ENCODE assay signal across 21 cellular contexts in the genomic region with DNA sequence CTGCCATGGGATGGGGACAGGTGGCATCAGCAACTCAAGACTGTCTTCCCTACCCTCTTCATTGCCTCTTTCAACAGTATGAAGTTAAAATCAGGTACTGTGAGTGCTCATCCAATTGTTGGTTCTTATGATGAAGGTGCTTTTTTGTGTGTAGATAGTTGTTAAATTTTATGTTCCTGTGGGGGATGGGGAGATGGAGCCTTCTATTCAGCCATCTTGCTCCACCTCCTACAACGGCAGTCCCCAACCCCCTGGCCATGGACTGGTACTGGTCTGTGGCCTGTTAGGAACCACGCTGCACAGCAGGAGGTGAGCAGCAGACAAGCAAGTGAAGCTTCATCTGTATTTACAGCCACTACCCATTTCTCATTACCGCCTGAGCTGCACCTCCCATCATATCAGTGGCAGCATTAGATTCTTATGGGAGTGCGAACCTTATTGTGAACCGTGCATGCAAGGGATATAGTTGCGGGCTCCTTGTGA. TPM values are rescaled to one million over a fixed set of nuclear protein-coding genes. Genes with fewer than 3 reads are reported as not detected.
DNase-seq lines count a peak whose midpoint lies in the region; ATAC-seq and TF ChIP-seq lines count a peak whose summit lies in the region.
"Had no signal": no experiment of that assay in that cellular context is flagged by ENCODE, and none has a peak within 500 bp of the region (broad histone marks: within the 10 kb centered on the region; RNA-seq: fewer than 3 reads in every experiment).

No MANE protein-coding gene starts in this region.

- H3K4me3 Mint-ChIP-seq in activated CD8-positive, alpha-beta memory T cell treated with anti-CD3 and anti-CD28 coated beads, Interleukin-2, amount 10 ng/mL, durations not matched to agents 7 days and 5 days: no peak overlapping the region
- no peak overlapping the region for H3K4me3 Mint-ChIP-seq in dendritic cell treated with granulocyte-macrophage colony-stimulating factor and Interleukin-4, amounts not matched to agents 40 ng/mL and 50 ng/mL, for 4 days
- H3K4me3 Mint-ChIP-seq in type B pancreatic cell: no peak overlapping the region
- H3K4me3 Mint-ChIP-seq: CD4-positive, CD25-positive, alpha-beta regulatory T cell had no signal

- TF ChIP-seq CTCF in type B pancreatic cell (conservative IDR thresholded peaks at IDR 0.05) (no peak), PC-9 (conservative IDR thresholded peaks at IDR 0.05) (no peak)

- H3K27ac ChIP-seq in PC-9: no peak overlapping the region
- H3K27ac ChIP-seq: KMS-11, SK-N-MC had no signal

- H3F3A ChIP-seq in PC-9 (ENCODE audit: insufficient read depth, low read depth): no peaks in the 10 kb centered on the region

- no peaks in the 10 kb centered on the region for H3K9me2 ChIP-seq in PC-9 (ENCODE audit: insufficient read depth)

- peaks cover 19% of the 10 kb centered on the region for H3K27me3 Mint-ChIP-seq in activated CD8-positive, alpha-beta memory T cell treated with anti-CD3 and anti-CD28 coated beads, Interleukin-2, amount 10 ng/mL, durations not matched to agents 7 days and 5 days
- peaks cover 12% of the 10 kb centered on the region for H3K27me3 Mint-ChIP-seq in dendritic cell treated with granulocyte-macrophage colony-stimulating factor and Interleukin-4, amounts not matched to agents 40 ng/mL and 50 ng/mL, for 4 days
- no peaks in the 10 kb centered on the region for H3K27me3 Mint-ChIP-seq in type B pancreatic cell

- H3K9me3 Mint-ChIP-seq in activated CD8-positive, alpha-beta memory T cell treated with anti-CD3 and anti-CD28 coated beads, Interleukin-2, amount 10 ng/mL, durations not matched to agents 7 days and 5 days (ENCODE audit: low read depth): peaks cover 15% of the 10 kb centered on the region
- H3K9me3 Mint-ChIP-seq in dendritic cell treated with granulocyte-macrophage colony-stimulating factor and Interleukin-4, amounts not matched to agents 40 ng/mL and 50 ng/mL, for 4 days: peaks cover 24% of the 10 kb centered on the region
- peaks cover 10% of the 10 kb centered on the region for H3K9me3 Mint-ChIP-seq in type B pancreatic cell

- H3K9me3 ChIP-seq in PC-9 (ENCODE audit: insufficient read depth, low read depth): peaks cover 17% of the 10 kb centered on the region
- H3K9me3 ChIP-seq: BE2C had no signal

- no peaks in the 10 kb centered on the region for H3K27me3 ChIP-seq in PC-9 (ENCODE audit: insufficient read depth, low read depth)
- H3K27me3 ChIP-seq: BE2C had no signal

- H3K4me1 Mint-ChIP-seq in activated CD8-positive, alpha-beta memory T cell treated with anti-CD3 and anti-CD28 coated beads, Interleukin-2, amount 10 ng/mL, durations not matched to agents 7 days and 5 days: peaks cover 5% of the 10 kb centered on the region
- no peaks in the 10 kb centered on the region for H3K4me1 Mint-ChIP-seq in dendritic cell treated with granulocyte-macrophage colony-stimulating factor and Interleukin-4, amounts not matched to agents 40 ng/mL and 50 ng/mL, for 4 days (ENCODE audit: low read depth)
- no peaks in the 10 kb centered on the region for H3K4me1 Mint-ChIP-seq in type B pancreatic cell (ENCODE audit: unreplicated experiment)

- no peaks in the 10 kb centered on the region for H3K4me1 ChIP-seq in PC-9 (replicated peaks; ENCODE audit: insufficient read depth)
- H3K4me1 ChIP-seq: BE2C had no signal

- no peaks in the 10 kb centered on the region for H3K79me2 ChIP-seq in PC-9 (ENCODE audit: low read depth)

- peak; percentile 26 for DNase-seq in activated CD8-positive, alpha-beta memory T cell treated with anti-CD3 and anti-CD28 coated beads, Interleukin-2, amount 10 ng/mL, durations not matched to agents 7 days and 5 days
- no peak for DNase-seq in activated CD8-positive, alpha-beta memory T cell treated with anti-CD3 and anti-CD28 coated beads, Interleukin-2, amount 50 U/mL, for 48 hours
- peak; percentile 37 for DNase-seq in type B pancreatic cell (ENCODE audit: extremely low spot score, unreplicated experiment)
- no peak for DNase-seq in retina
- no peak for DNase-seq in PC-9
- DNase-seq: BE2C; CD4-positive, CD25-positive, alpha-beta regulatory T cell; COR-L47; DMS79 treated with DMSO at 0.1 percent for 48 hours; IMR-90; NCI-H1694; NCI-H2081; NCI-H446; NCI-H526; PC-3; RPMI8226; SHP77 treated with DMSO at 0.1 percent for 48 hours had no signal

- no peak overlapping the region for H3K4me3 ChIP-seq in PC-9
- H3K4me3 ChIP-seq: SK-N-MC had no signal

- ATAC-seq in activated CD8-positive, alpha-beta memory T cell treated with anti-CD3 and anti-CD28 coated beads, Interleukin-2, amount 10 ng/mL, durations not matched to agents 7 days and 5 days: no peak
- ATAC-seq in GM18867 (IDR thresholded peaks at IDR 0.05; ENCODE audit: unreplicated experiment): peak; percentile 22
- ATAC-seq: PC-3 had no signal

- H2AFZ ChIP-seq in PC-9: no peak overlapping the region

- H3K27ac Mint-ChIP-seq in activated CD8-positive, alpha-beta memory T cell treated with anti-CD3 and anti-CD28 coated beads, Interleukin-2, amount 10 ng/mL, durations not matched to agents 7 days and 5 days: no peak overlapping the region
- peak overlapping the region; percentile 16 for H3K27ac Mint-ChIP-seq in dendritic cell treated with granulocyte-macrophage colony-stimulating factor and Interleukin-4, amounts not matched to agents 40 ng/mL and 50 ng/mL, for 4 days
- peak overlapping the region; percentile 27 for H3K27ac Mint-ChIP-seq in type B pancreatic cell
- H3K27ac Mint-ChIP-seq: CD4-positive, CD25-positive, alpha-beta regulatory T cell had no signal

- BruUV-seq in PC-9 (replicated peaks; lab: Mats Ljungman, UMichigan): no TSS peak

- no peaks in the 10 kb centered on the region for H4K20me1 ChIP-seq in PC-9 (ENCODE audit: insufficient read depth)

- peaks cover 12% of the 10 kb centered on the region for H3K36me3 Mint-ChIP-seq in activated CD8-positive, alpha-beta memory T cell treated with anti-CD3 and anti-CD28 coated beads, Interleukin-2, amount 10 ng/mL, durations not matched to agents 7 days and 5 days
- peaks cover 6% of the 10 kb centered on the region for H3K36me3 Mint-ChIP-seq in dendritic cell treated with granulocyte-macrophage colony-stimulating factor and Interleukin-4, amounts not matched to agents 40 ng/mL and 50 ng/mL, for 4 days (ENCODE audit: low read depth)
- peaks cover 11% of the 10 kb centered on the region for H3K36me3 Mint-ChIP-seq in type B pancreatic cell
- H3K36me3 Mint-ChIP-seq: CD4-positive, CD25-positive, alpha-beta regulatory T cell had no signal

- no peaks in the 10 kb centered on the region for H3K36me3 ChIP-seq in PC-9 (ENCODE audit: low read depth)
- H3K36me3 ChIP-seq: BE2C had no signal

- POLR2A ChIA-PET in PC-9 (lab: Charles Lee; ENCODE audit: unreplicated experiment): interaction anchor here (0.7 kb wide), 1 partner anchor 131 kb away, joined by 3 read pairs; no protein-coding TSS in a partner anchor

- intact Hi-C loops in dendritic cell treated with granulocyte-macrophage colony-stimulating factor and Interleukin-4, amounts not matched to agents 40 ng/mL and 50 ng/mL, for 4 days (cut with micrococcal nuclease): no loop called here
- intact Hi-C loops in PC-9 (cut with micrococcal nuclease; ENCODE audit: unreplicated experiment): no loop called here

- CTCF ChIA-PET in activated CD8-positive, alpha-beta memory T cell treated with anti-CD3 and anti-CD28 coated beads, Interleukin-2, amount 10 ng/mL, durations not matched to agents 7 days and 5 days (lab: Charles Lee): interaction anchor here (1.2 to 2.1 kb wide), 3 partner anchors 11 to 18 kb away, joined by 3 to 7 read pairs (median 4); no protein-coding TSS in a partner anchor
- CTCF ChIA-PET in PC-9 (lab: Charles Lee): no interaction called here

- H3K4me2 ChIP-seq in PC-9: no peak overlapping the region
- H3K4me2 ChIP-seq: KMS-11 had no signal

RNA-seq across cellular contexts. Expression of a gene that starts 47.8 kb away (rescaled TPM):
- total RNA-seq in activated CD8-positive, alpha-beta memory T cell treated with anti-CD3 and anti-CD28 coated beads, Interleukin-2, amount 10 ng/mL, durations not matched to agents 7 days and 5 days: 10 to 100 TPM; 73.1 to 89.0 TPM
- total RNA-seq in type B pancreatic cell (ENCODE audit: low replicate concordance) (72.5 and 84.6 TPM in 2 replicates), PC-9 (2021) (39.1 and 55.8 TPM in 2 replicates)

Comparison
In these comparisons a context has a peak if more than half of its experiments do, and no peak if none do; other contexts are left out.
1. DNase-seq: peak in activated CD8-positive, alpha-beta memory T cell treated with anti-CD3 and anti-CD28 coated beads, Interleukin-2, amount 10 ng/mL, durations not matched to agents 7 days and 5 days (single experiment) and type B pancreatic cell (single experiment); none in activated CD8-positive, alpha-beta memory T cell treated with anti-CD3 and anti-CD28 coated beads, Interleukin-2, amount 50 U/mL, for 48 hours (single experiment), retina (single experiment) and PC-9 (0 of 2).